In the genomic region with DNA sequence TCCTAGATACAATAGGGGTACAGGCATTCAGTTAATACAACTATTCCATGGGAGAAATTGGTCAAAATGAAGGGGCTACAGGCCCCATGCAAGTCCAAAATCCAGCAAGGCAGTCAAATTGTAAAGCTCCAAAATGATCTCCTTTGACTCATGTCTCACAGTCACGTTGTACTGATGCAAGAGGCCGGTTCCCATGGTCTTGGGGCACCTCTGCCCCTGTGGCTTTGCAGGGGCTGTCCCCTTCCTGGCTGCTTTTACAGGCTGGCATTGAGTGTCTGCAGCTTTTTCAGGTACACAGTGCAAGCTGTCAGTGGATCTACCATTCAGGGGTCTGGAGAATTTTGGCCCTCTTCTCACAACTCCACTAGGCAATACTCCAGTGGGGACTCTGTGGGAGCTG, we compare ENCODE assay signal across 24 cellular contexts. TPM values are rescaled to one million over a fixed set of nuclear protein-coding genes. Genes with fewer than 3 reads are reported as not detected.
"Had no signal": no experiment of that assay in that cellular context is flagged by ENCODE, and none has a peak within 500 bp of the region (broad histone marks: within the 10 kb centered on the region; RNA-seq: fewer than 3 reads in every experiment).

No MANE protein-coding gene starts in this region.

- H2AFZ ChIP-seq: hepatocyte had no signal

- H3K9me3 ChIP-seq: pancreas, testis had no signal

- H3K36me3 ChIP-seq: left ventricle myocardium inferior, lower lobe of right lung, pancreas, tibial nerve had no signal

- FAIRE-seq: kidney, pancreas, small intestine had no signal

- H3K4me2 ChIP-seq: hepatocyte had no signal

- ATAC-seq: left cardiac atrium, lower lobe of right lung, pancreas, right cardiac atrium had no signal

- H3K4me1 ChIP-seq: left ventricle myocardium inferior, lower lobe of right lung, pancreas, testis, tibial nerve had no signal

- H3K79me2 ChIP-seq: hepatocyte had no signal

- H3K4me3 ChIP-seq: dorsolateral prefrontal cortex, hepatocyte, left ventricle myocardium inferior, lower lobe of right lung, pancreas, testis, tibial nerve had no signal

- H3K27ac ChIP-seq: dorsolateral prefrontal cortex, hepatocyte, left ventricle myocardium inferior, lower lobe of right lung, pancreas, testis, tibial nerve had no signal

- DNase-seq: cortex of kidney; dorsolateral prefrontal cortex; effector CD8-positive, alpha-beta T cell; foreskin melanocyte; head of caudate nucleus; kidney; left cardiac atrium; left ventricle myocardium inferior; lower lobe of right lung; mesendoderm; naive B cell; occipital lobe; pancreas; right cardiac atrium; small intestine; stimulated activated CD4-positive, alpha-beta T cell treated with anti-CD3 and anti-CD28 coated beads, Interleukin-12 subunit alpha, Interleukin-12 subunit beta, amount 100 ng/mL, for 4 hours; stimulated activated CD4-positive, alpha-beta T cell treated with anti-CD3 and anti-CD28 coated beads, Interleukin-2, amount 100 ng/mL, for 48 hours; testis had no signal

- H3K27me3 ChIP-seq: dorsolateral prefrontal cortex, hepatocyte, pancreas, testis, tibial nerve had no signal

RNA-seq across cellular contexts. Expression of a gene that starts 12.5 kb away (rescaled TPM):
- total RNA-seq: dorsolateral prefrontal cortex, hepatocyte, kidney, left cardiac atrium, left ventricle myocardium inferior, lower lobe of right lung, occipital lobe, pancreas, progenitor cell of endocrine pancreas, right cardiac atrium, subcutaneous adipose tissue, testis, tibial nerve, ureter had no signal
- polyA plus RNA-seq: esophagus, hepatocyte, pancreas, right cardiac atrium had no signal

RNA-seq across cellular contexts. Expression of a gene that starts 24.9 kb away (rescaled TPM):
- total RNA-seq: left cardiac atrium, left ventricle myocardium inferior, right cardiac atrium, subcutaneous adipose tissue, tibial nerve had no signal
- polyA plus RNA-seq: right cardiac atrium had no signal
